Comparison of ENCODE assay signal across 17 cellular contexts in the genomic region with DNA sequence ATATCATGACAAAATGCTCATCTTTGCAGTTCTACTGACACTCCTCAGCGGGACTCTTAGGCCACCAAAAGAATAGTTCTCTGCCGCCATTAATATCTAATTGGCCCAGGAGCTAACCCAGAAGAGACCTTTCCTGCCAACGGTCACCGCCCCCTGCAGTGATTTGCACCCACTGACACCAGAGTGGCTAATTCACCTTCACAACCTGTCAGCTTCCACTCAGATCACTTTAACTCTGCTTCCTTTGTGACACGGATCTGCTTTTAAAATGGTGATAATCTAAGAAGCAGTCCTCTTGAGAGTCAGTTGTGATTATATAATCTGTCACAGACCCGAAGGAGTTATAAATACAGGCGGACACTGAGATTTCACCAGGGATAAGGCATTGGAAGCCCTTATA.
DNase-seq lines count a peak whose midpoint lies in the region; ATAC-seq and TF ChIP-seq lines count a peak whose summit lies in the region.
"Had no signal": no experiment of that assay in that cellular context is flagged by ENCODE, and none has a peak within 500 bp of the region (broad histone marks: within the 10 kb centered on the region; RNA-seq: fewer than 3 reads in every experiment).

No MANE protein-coding gene starts in this region.

- H3K79me2 ChIP-seq in PC-9 (ENCODE audit: low read depth) (no peaks in the 10 kb centered on the region), neural cell (replicated peaks; ENCODE audit: insufficient read depth, low read length) (no peaks in the 10 kb centered on the region)

- H3K9me3 Mint-ChIP-seq in type B pancreatic cell = no peaks in the 10 kb centered on the region
- H3K9me3 Mint-ChIP-seq: CD4-positive, alpha-beta memory T cell had no signal

- BruUV-seq in PC-9 (replicated peaks; lab: Mats Ljungman, UMichigan) = no TSS peak

- no peak for TF ChIP-seq CTCF in PC-9 (conservative IDR thresholded peaks at IDR 0.05)
- no peak for TF ChIP-seq CTCF in neural cell (IDR thresholded peaks at IDR 0.05; ENCODE audit: poor library complexity, severe bottlenecking)
- no peak for TF ChIP-seq CTCF in type B pancreatic cell (conservative IDR thresholded peaks at IDR 0.05)
- TF ChIP-seq CTCF in adrenal gland (IDR thresholded peaks at IDR 0.05) = no peak

- H2AFZ ChIP-seq in PC-9 (0 out of 2 replicates have a peak overlapping the region, but pooled peaks have one; percentile 7), neural cell (ENCODE audit: low read depth, low read length) (no peak overlapping the region)
- H2AFZ ChIP-seq: GM23248 had no signal

- H3K4me1 ChIP-seq in PC-9 (replicated peaks; ENCODE audit: insufficient read depth) = peaks cover 23% of the 10 kb centered on the region
- H3K4me1 ChIP-seq in adrenal gland (replicated peaks in 1 of 2) = no peaks in the 10 kb centered on the region

- no peaks in the 10 kb centered on the region for H3K36me3 ChIP-seq in PC-9 (ENCODE audit: low read depth)
- H3K36me3 ChIP-seq in neural cell (ENCODE audit: insufficient read depth, low read length) = no peaks in the 10 kb centered on the region
- H3K36me3 ChIP-seq in adrenal gland (replicated peaks in 1 of 2) = no peaks in the 10 kb centered on the region

- TF ChIP-seq EP300 in neural cell (conservative IDR thresholded peaks at IDR 0.05; ENCODE audit: poor library complexity, severe bottlenecking) = peak; percentile 74

- H3K9me3 ChIP-seq in PC-9 (ENCODE audit: insufficient read depth, low read depth) = 0 out of 2 replicates have a peak, but pooled peaks cover 9% of the 10 kb centered on the region
- H3K9me3 ChIP-seq in neural cell (ENCODE audit: low read length) = no peaks in the 10 kb centered on the region
- no peaks in the 10 kb centered on the region for H3K9me3 ChIP-seq in adrenal gland (replicated peaks in 1 of 3)

- H3K4me3 ChIP-seq in PC-9 = no peak overlapping the region
- no peak overlapping the region for H3K4me3 ChIP-seq in neural cell (ENCODE audit: low read length)
- H3K4me3 ChIP-seq in adrenal gland = no peak overlapping the region
- H3K4me3 ChIP-seq: GM23248 had no signal

- H3K4me1 Mint-ChIP-seq in type B pancreatic cell (ENCODE audit: unreplicated experiment) = peaks cover 5% of the 10 kb centered on the region
- H3K4me1 Mint-ChIP-seq: CD4-positive, alpha-beta memory T cell had no signal

- H3F3A ChIP-seq in PC-9 (ENCODE audit: insufficient read depth, low read depth) = peaks cover 6% of the 10 kb centered on the region; the same call in 1 of the 2 replicates
- no peaks in the 10 kb centered on the region for H3F3A ChIP-seq in neural cell (ENCODE audit: insufficient read depth, low read length, poor library complexity, severe bottlenecking)

- H3K9me2 ChIP-seq in PC-9 (ENCODE audit: insufficient read depth) (no peaks in the 10 kb centered on the region; the same call in 1 of the 2 replicates), neural cell (ENCODE audit: insufficient read depth, low read length) (no peaks in the 10 kb centered on the region)

- POLR2A ChIA-PET in PC-9 (lab: Charles Lee; ENCODE audit: unreplicated experiment) = no interaction called here

- H3K27me3 ChIP-seq in PC-9 (ENCODE audit: insufficient read depth, low read depth) = no peaks in the 10 kb centered on the region
- H3K27me3 ChIP-seq in neural cell (ENCODE audit: insufficient read depth, low read depth, low read length) = no peaks in the 10 kb centered on the region
- no peaks in the 10 kb centered on the region for H3K27me3 ChIP-seq in adrenal gland

- peak overlapping the region; percentile 12 for H3K4me3 Mint-ChIP-seq in type B pancreatic cell
- H3K4me3 Mint-ChIP-seq: CD4-positive, alpha-beta memory T cell had no signal

- DNase-seq in NCI-H748 (lab: John Stamatoyannopoulos, UW; ENCODE audit: unreplicated experiment) (peak; percentile 70), NCI-H748 treated with DMSO at 0.1 percent for 48 hours (lab: John Stamatoyannopoulos, UW) (no peak), PC-9 (no peak), type B pancreatic cell (ENCODE audit: extremely low spot score, unreplicated experiment) (no peak), NCI-H524 treated with DMSO at 0.1 percent for 48 hours (lab: John Stamatoyannopoulos, UW) (no peak), adrenal gland (no peak)
- DNase-seq: C1 segment of cervical spinal cord; Calu3; CD4-positive, alpha-beta memory T cell; DMS53; DMS79 treated with DMSO at 0.1 percent for 48 hours; GF-D8; GM23248; H7; HCEC 1CT had no signal

- H3K36me3 Mint-ChIP-seq in type B pancreatic cell = no peaks in the 10 kb centered on the region
- H3K36me3 Mint-ChIP-seq: CD4-positive, alpha-beta memory T cell had no signal

- no peak for TF ChIP-seq RAD21 in neural cell (conservative IDR thresholded peaks at IDR 0.05)

- TF ChIP-seq POLR2A in adrenal gland (IDR thresholded peaks at IDR 0.05) = no peak

- CTCF ChIA-PET in PC-9 (lab: Charles Lee) = no interaction called here

- no peaks in the 10 kb centered on the region for H4K20me1 ChIP-seq in PC-9 (ENCODE audit: insufficient read depth)
- no peaks in the 10 kb centered on the region for H4K20me1 ChIP-seq in neural cell (ENCODE audit: insufficient read depth)

- WGBS in adrenal gland, 4 donors = 81 to 85% (median 83%) methylated on average over 7 of the region's 7 CpGs

- no peaks in the 10 kb centered on the region for H3K27me3 Mint-ChIP-seq in type B pancreatic cell
- H3K27me3 Mint-ChIP-seq: CD4-positive, alpha-beta memory T cell had no signal

- no peak overlapping the region for H3K27ac Mint-ChIP-seq in type B pancreatic cell
- H3K27ac Mint-ChIP-seq: CD4-positive, alpha-beta memory T cell had no signal

- H3K9ac ChIP-seq in neural cell (ENCODE audit: low read length) = no peak overlapping the region
- H3K9ac ChIP-seq: GM23248 had no signal

- intact Hi-C loops in PC-9 (cut with micrococcal nuclease; ENCODE audit: unreplicated experiment) (no loop called here), adrenal gland (cut with DNase I) (no loop called here)

- H3K27ac ChIP-seq in PC-9 (no peak overlapping the region), neural cell (ENCODE audit: low read length) (no peak overlapping the region), adrenal gland (no peak overlapping the region)
- H3K27ac ChIP-seq: GM23248 had no signal

- H3K4me2 ChIP-seq in PC-9 (no peak overlapping the region), neural cell (ENCODE audit: low read length) (no peak overlapping the region)

- no peak for ATAC-seq in GM18498 (IDR thresholded peaks at IDR 0.05; ENCODE audit: unreplicated experiment)

TF ChIP-seq in neural cell, 6 proteins besides CTCF, POLR2A, EP300 and RAD21:
- TF ChIP-seq EZH2 (IDR thresholded peaks at IDR 0.05; ENCODE audit: borderline replicate concordance, insufficient read depth, low read length, poor library complexity, severe bottlenecking) = no peak
- no peak for TF ChIP-seq REST (IDR thresholded peaks at IDR 0.05; ENCODE audit: borderline replicate concordance)
- peak; percentile 65 for TF ChIP-seq POLR2AphosphoS5 (IDR thresholded peaks at IDR 0.05)
